8 cellular contexts compared by ENCODE assay signal in genomic region chr7:140653319-140654108, GRCh38. TPM values are rescaled to one million over a fixed set of nuclear protein-coding genes. Genes with fewer than 3 reads are reported as not detected.
DNase-seq lines count a peak whose midpoint lies in the region; ATAC-seq and TF ChIP-seq lines count a peak whose summit lies in the region.

No MANE protein-coding gene starts in this region.

- peaks cover 6% of the 10 kb centered on the region for H3K27me3 Mint-ChIP-seq in endothelial cell (ENCODE audit: unreplicated experiment)
- no peaks in the 10 kb centered on the region for H3K27me3 Mint-ChIP-seq in mesothelial cell of epicardium (ENCODE audit: low read depth)

- peak; percentile 73 for DNase-seq in activated CD8-positive, alpha-beta memory T cell treated with anti-CD3 and anti-CD28 coated beads for 24 hours
- DNase-seq in activated CD8-positive, alpha-beta memory T cell treated with anti-CD3 and anti-CD28 coated beads, Interleukin-2, amount 50 U/mL, for 48 hours = no peak
- peak; percentile 76 for DNase-seq in NCI-H1105 treated with DMSO at 0.1 percent for 48 hours (lab: John Stamatoyannopoulos, UW)
- peak; percentile 69 for DNase-seq in endothelial cell (ENCODE audit: low spot score)
- DNase-seq in mesothelial cell of epicardium (ENCODE audit: low spot score in 2 of 2, unreplicated experiment in 2 of 2) = peak; percentile 42 to 72
- no peak for DNase-seq in vagina (ENCODE audit: extremely low spot score in 2 of 2)
- DNase-seq in NK-92 treated with Interleukin-12 subunit alpha and Interleukin-12 subunit beta, amount 100 ng/mL, for 24 hours (lab: John Stamatoyannopoulos, UW) = no peak

- H3K4me1 Mint-ChIP-seq in endothelial cell (ENCODE audit: unreplicated experiment) = peaks cover 8% of the 10 kb centered on the region
- H3K4me1 Mint-ChIP-seq in mesothelial cell of epicardium = peaks cover 25% of the 10 kb centered on the region

- peaks cover 18% of the 10 kb centered on the region for H3K4me1 ChIP-seq in vagina

- peak; percentile 80 for TF ChIP-seq CTCF in endothelial cell (IDR thresholded peaks at IDR 0.05; ENCODE audit: unreplicated experiment)
- TF ChIP-seq CTCF in mesothelial cell of epicardium (IDR thresholded peaks at IDR 0.05; ENCODE audit: unreplicated experiment) = peak; percentile 75
- peak; percentile 62 to 84 (median 79) for TF ChIP-seq CTCF in vagina (IDR thresholded peaks at IDR 0.05)

- no peaks in the 10 kb centered on the region for H3K36me3 Mint-ChIP-seq in endothelial cell (ENCODE audit: low read depth, unreplicated experiment)
- no peaks in the 10 kb centered on the region for H3K36me3 Mint-ChIP-seq in mesothelial cell of epicardium

- no peaks in the 10 kb centered on the region for H3K9me3 ChIP-seq in vagina

- ATAC-seq in SK-N-SH treated with all-trans-retinoic acid at 6 μM for 48 hours = peak; percentile 92

- TF ChIP-seq POLR2A in vagina (IDR thresholded peaks at IDR 0.05) = no peak

- H3K27ac Mint-ChIP-seq in endothelial cell (ENCODE audit: unreplicated experiment) (no peak overlapping the region), mesothelial cell of epicardium (no peak overlapping the region)

- no peaks in the 10 kb centered on the region for H3K27me3 ChIP-seq in vagina

- H3K27ac ChIP-seq in vagina = no peak overlapping the region

- intact Hi-C loops in vagina (cut with DNase I) = loop anchor here (5.0 kb wide), 1 partner anchor 136 kb away; no protein-coding TSS in a partner anchor

- no peaks in the 10 kb centered on the region for H3K36me3 ChIP-seq in vagina

- no peaks in the 10 kb centered on the region for H3K9me3 Mint-ChIP-seq in endothelial cell (ENCODE audit: unreplicated experiment)
- H3K9me3 Mint-ChIP-seq in mesothelial cell of epicardium = no peaks in the 10 kb centered on the region

- no peak overlapping the region for H3K4me3 ChIP-seq in vagina

- no peak overlapping the region for H3K4me3 Mint-ChIP-seq in endothelial cell (ENCODE audit: unreplicated experiment)
- H3K4me3 Mint-ChIP-seq in mesothelial cell of epicardium = no peak overlapping the region

TF ChIP-seq in SK-N-SH treated with all-trans-retinoic acid at 6 μM for 48 hours, 23 proteins besides CTCF, POLR2A, EP300 and RAD21:
- TF ChIP-seq BACH2 (CRISPR knock-in tag; IDR thresholded peaks at IDR 0.05; ENCODE audit: borderline replicate concordance) = no peak
- no peak for TF ChIP-seq ZFP30 (CRISPR knock-in tag; IDR thresholded peaks at IDR 0.05)
- no peak for TF ChIP-seq POU6F1 (CRISPR knock-in tag; IDR thresholded peaks at IDR 0.05; ENCODE audit: borderline replicate concordance, low read depth)
- TF ChIP-seq CSDC2 (CRISPR knock-in tag; IDR thresholded peaks at IDR 0.05) = no peak
- no peak for TF ChIP-seq ZFP3 (CRISPR knock-in tag; IDR thresholded peaks at IDR 0.05)
- no peak for TF ChIP-seq CSRNP3 (CRISPR knock-in tag; IDR thresholded peaks at IDR 0.05)
- no peak; the same call in 1 of the 2 replicates for TF ChIP-seq TCF4 (CRISPR knock-in tag; IDR thresholded peaks at IDR 0.05; ENCODE audit: borderline replicate concordance)
- no peak for TF ChIP-seq ISL1 (CRISPR knock-in tag; IDR thresholded peaks at IDR 0.05)

RNA-seq across cellular contexts. Expression of gene DENND2A, which starts 12.9 kb away (rescaled TPM):
- 41.0 TPM for total RNA-seq in endothelial cell (ENCODE audit: unreplicated experiment)
- 31.9 to 38.0 TPM (median 32.3 TPM) in 3 replicates for total RNA-seq in mesothelial cell of epicardium
- 17.4 TPM for total RNA-seq in vagina

RNA-seq across cellular contexts. Expression of gene ADCK2, which starts 19.2 kb away (rescaled TPM):
- 37.6 TPM for total RNA-seq in endothelial cell (ENCODE audit: unreplicated experiment)
- 24.9 to 28.8 TPM (median 26.6 TPM) in 3 replicates for total RNA-seq in mesothelial cell of epicardium
- 21.1 TPM for total RNA-seq in vagina

RNA-seq across cellular contexts. Expression of gene NDUFB2, which starts 43.0 kb away (rescaled TPM):
- 326 TPM for total RNA-seq in endothelial cell (ENCODE audit: unreplicated experiment)
- 115 to 129 TPM (median 120 TPM) in 3 replicates for total RNA-seq in mesothelial cell of epicardium
- total RNA-seq in vagina = 257 TPM

Comparison
In these comparisons a context has a peak if more than half of its experiments do, and no peak if none do; other contexts are left out.
1. DNase-seq: peak in activated CD8-positive, alpha-beta memory T cell treated with anti-CD3 and anti-CD28 coated beads for 24 hours (single experiment), NCI-H1105 treated with DMSO at 0.1 percent for 48 hours (single experiment), endothelial cell (single experiment) and mesothelial cell of epicardium (2 of 2); none in activated CD8-positive, alpha-beta memory T cell treated with anti-CD3 and anti-CD28 coated beads, Interleukin-2, amount 50 U/mL, for 48 hours (single experiment), vagina (0 of 2) and NK-92 treated with Interleukin-12 subunit alpha and Interleukin-12 subunit beta, amount 100 ng/mL, for 24 hours (single experiment).
2. Peak in every context shown above with its lines, with median percentiles within 50 percentile points of each other: CTCF ChIP-seq.